In the genomic region with DNA sequence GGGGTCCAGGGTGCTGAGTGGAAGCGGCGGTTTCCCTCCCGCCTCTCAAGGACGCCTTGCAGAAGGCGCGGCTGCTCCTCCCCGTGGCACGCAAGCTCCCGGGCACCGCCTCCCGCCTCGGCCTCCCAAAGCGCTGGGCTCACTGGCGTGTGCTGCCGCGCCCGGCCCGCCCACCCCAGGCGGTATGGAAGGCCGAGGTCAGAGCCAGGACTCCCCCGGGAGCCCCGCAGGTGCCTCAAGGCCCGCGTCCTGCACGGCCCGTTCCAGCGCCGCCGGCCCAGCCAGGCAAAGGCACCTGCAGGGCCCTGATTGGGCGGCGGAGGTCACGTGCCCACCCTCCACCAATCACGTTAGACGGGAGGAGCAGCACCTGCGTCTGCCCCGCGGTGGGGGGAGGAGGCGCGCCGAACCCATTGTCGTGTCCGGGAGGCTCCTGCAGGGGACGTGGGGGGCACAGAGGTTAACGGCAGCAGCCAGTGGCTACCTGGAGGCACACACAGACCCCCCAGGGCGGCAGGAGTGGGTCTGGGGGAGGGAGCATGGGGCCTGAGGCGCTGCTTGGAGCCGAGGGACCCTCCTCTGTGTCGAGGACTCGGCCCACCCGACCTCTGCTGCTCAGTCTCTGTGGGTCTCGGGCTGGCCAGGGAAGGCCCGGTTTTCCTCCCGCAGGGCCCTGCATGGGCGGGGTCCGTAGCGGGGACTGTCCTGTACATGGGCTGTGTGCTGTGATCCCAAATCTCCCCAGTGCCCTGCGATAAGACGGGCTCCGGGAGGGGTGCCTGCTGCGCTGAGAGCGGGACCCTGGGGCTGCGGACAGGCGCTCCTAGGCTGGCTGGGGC, we compare ENCODE assay signal across 1 cellular context.
A peak's percentile ranks its signal among the peaks of the same experiment; 100 is the strongest.
TF ChIP-seq lines count a peak whose summit lies in the region.

No MANE protein-coding gene starts in this region.

TF ChIP-seq in neural cell, 6 proteins besides CTCF, POLR2A, EP300 and RAD21 (continued from another document):
- no peak for TF ChIP-seq TAF1 (IDR thresholded peaks at IDR 0.05; ENCODE audit: low read depth)
- TF ChIP-seq MXI1 (conservative IDR thresholded peaks at IDR 0.05; ENCODE audit: poor library complexity, severe bottlenecking): peak; percentile 65
- TF ChIP-seq SMC3 (conservative IDR thresholded peaks at IDR 0.05; ENCODE audit: poor library complexity): peak; percentile 46
- TF ChIP-seq EZH2 (IDR thresholded peaks at IDR 0.05; ENCODE audit: borderline replicate concordance, insufficient read depth, low read length, poor library complexity, severe bottlenecking): no peak
- peak; percentile 97 for TF ChIP-seq POLR2AphosphoS5 (IDR thresholded peaks at IDR 0.05)
TF ChIP-seq in neural cell: peak in this region for 4.
